Comparison of ENCODE assay signal across 1 cellular context in the genomic region with DNA sequence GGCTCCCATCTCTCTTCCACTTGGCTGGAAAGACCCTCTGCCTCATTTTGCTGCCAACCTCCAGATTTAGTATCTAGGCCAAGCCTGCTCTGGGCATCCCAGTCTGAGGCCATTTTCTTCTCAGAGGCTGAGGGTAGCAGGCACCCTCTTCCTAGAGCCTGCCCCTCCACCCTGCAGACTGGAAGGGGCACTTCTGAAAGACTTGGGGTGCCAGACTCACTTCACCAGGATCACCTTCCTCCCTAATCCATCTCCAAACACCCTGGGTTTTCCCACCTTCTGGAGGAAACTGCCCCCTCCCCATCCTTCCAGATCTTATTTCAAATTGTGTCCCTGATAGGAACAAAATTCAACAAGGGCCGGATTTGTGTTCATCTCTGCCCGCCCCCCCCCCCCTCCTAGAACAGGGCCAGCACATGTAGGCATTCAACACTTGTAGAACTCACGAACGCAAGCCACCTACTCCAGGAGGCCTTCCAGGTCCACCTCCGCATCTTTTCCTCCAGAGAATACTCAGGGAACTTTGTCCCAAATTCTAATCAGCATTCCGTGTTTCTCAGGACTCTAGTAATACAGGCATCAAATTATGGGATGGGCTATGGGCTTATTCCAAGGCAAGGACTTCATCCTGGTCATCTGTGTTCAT.
TF ChIP-seq lines count a peak whose summit lies in the region.

No MANE protein-coding gene starts in this region.

TF ChIP-seq in IMR-90, 13 proteins besides CTCF, POLR2A, EP300 and RAD21:
- TF ChIP-seq, protein P1, sequence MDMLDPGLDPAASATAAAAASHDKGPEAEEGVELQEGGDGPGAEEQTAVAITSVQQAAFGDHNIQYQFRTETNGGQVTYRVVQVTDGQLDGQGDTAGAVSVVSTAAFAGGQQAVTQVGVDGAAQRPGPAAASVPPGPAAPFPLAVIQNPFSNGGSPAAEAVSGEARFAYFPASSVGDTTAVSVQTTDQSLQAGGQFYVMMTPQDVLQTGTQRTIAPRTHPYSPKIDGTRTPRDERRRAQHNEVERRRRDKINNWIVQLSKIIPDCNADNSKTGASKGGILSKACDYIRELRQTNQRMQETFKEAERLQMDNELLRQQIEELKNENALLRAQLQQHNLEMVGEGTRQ (IDR thresholded peaks at IDR 0.05; ENCODE audit: low read depth, low read length), result no peak
- TF ChIP-seq CHD1 (IDR thresholded peaks at IDR 0.05; ENCODE audit: low read depth, low read length), result no peak
- no peak for TF ChIP-seq RFX5 (IDR thresholded peaks at IDR 0.05; ENCODE audit: low read depth, low read length)
- no peak for TF ChIP-seq NFE2L2 (IDR thresholded peaks at IDR 0.05; ENCODE audit: low read depth, low read length)
- TF ChIP-seq BHLHE40 (IDR thresholded peaks at IDR 0.05; ENCODE audit: low read depth, low read length), result no peak
